8 cellular contexts compared by ENCODE assay signal in genomic region chr3:157159037-157159761, GRCh38. TPM values are rescaled to one million over a fixed set of nuclear protein-coding genes. Genes with fewer than 3 reads are reported as not detected.
DNase-seq lines count a peak whose midpoint lies in the region; ATAC-seq and TF ChIP-seq lines count a peak whose summit lies in the region.

No MANE protein-coding gene starts in this region.

- peak; percentile 21; the same call in 1 of the 2 replicates for TF ChIP-seq CTCF in BE2C (IDR thresholded peaks at IDR 0.05; ENCODE audit: low read depth, low read length)
- TF ChIP-seq CTCF in OCI-LY3 (IDR thresholded peaks at IDR 0.05; ENCODE audit: low read depth, low read length) = peak; percentile 19; the same call in 1 of the 2 replicates
- peak in 1 of 6 experiments; percentile 12 for TF ChIP-seq CTCF in esophagus squamous epithelium (IDR thresholded peaks at IDR 0.05)
- TF ChIP-seq CTCF in natural killer cell (IDR thresholded peaks at IDR 0.05) = no peak

- no peaks in the 10 kb centered on the region for H3K9me3 ChIP-seq in BE2C
- H3K9me3 ChIP-seq in OCI-LY3 (ENCODE audit: insufficient read depth, low read length) = no peaks in the 10 kb centered on the region
- H3K9me3 ChIP-seq in esophagus squamous epithelium = no peaks in the 10 kb centered on the region

- H3K9ac ChIP-seq in OCI-LY3 (ENCODE audit: low read length) = peak overlapping the region; percentile 97

- intact Hi-C loops in esophagus squamous epithelium (cut with DNase I) = no loop called here
- intact Hi-C loops in natural killer cell (cut with micrococcal nuclease) = no loop called here

- H3K9me3 Mint-ChIP-seq in natural killer cell = no peaks in the 10 kb centered on the region

- H3K4me3 Mint-ChIP-seq in natural killer cell = peak overlapping the region; percentile 95

- no peaks in the 10 kb centered on the region for H3K27me3 ChIP-seq in BE2C
- no peaks in the 10 kb centered on the region for H3K27me3 ChIP-seq in OCI-LY3 (ENCODE audit: low read depth, low read length)
- no peaks in the 10 kb centered on the region for H3K27me3 ChIP-seq in esophagus squamous epithelium

- peaks cover 46% of the 10 kb centered on the region for H3K36me3 Mint-ChIP-seq in natural killer cell

- peak in 1 of 4 donors; percentile 27 for TF ChIP-seq POLR2A in esophagus squamous epithelium (IDR thresholded peaks at IDR 0.05)

- H2AFZ ChIP-seq in OCI-LY3 (ENCODE audit: low read depth, low read length) = no peak overlapping the region

- H3K27me3 Mint-ChIP-seq in natural killer cell (ENCODE audit: low read depth in 2 of 2) = no peaks in the 10 kb centered on the region

- peaks cover 51% of the 10 kb centered on the region for H4K20me1 ChIP-seq in OCI-LY3 (ENCODE audit: insufficient read depth, low read length)

- H3K27ac ChIP-seq in OCI-LY3 (ENCODE audit: low read length) = peak overlapping the region; percentile 93
- peak overlapping the region; percentile 98 to 100 (median 100) for H3K27ac ChIP-seq in esophagus squamous epithelium

- H3K4me1 Mint-ChIP-seq in natural killer cell = peaks cover 64 to 70% of the 10 kb centered on the region in 2 donors

- peak; percentile 34 for ATAC-seq in GM19328 (IDR thresholded peaks at IDR 0.05; ENCODE audit: unreplicated experiment)
- peak; percentile 46 for ATAC-seq in HG03460 (IDR thresholded peaks at IDR 0.05; ENCODE audit: unreplicated experiment)
- ATAC-seq in natural killer cell = peak; percentile 46 to 67 (median 52)

- peak; percentile 76 for DNase-seq in BE2C
- DNase-seq in activated T-cell treated with anti-CD3 and anti-CD28 coated beads, Interleukin-2, amount 50 U/mL, for 1 hour = peak; percentile 81
- no peak for DNase-seq in esophagus squamous epithelium (lab: John Stamatoyannopoulos, UW)
- DNase-seq in natural killer cell = peak; percentile 73
- DNase-seq in stimulated activated naive CD4-positive, alpha-beta T cell treated with Interleukin-2 at 50 U/mL for 16 hours (lab: John Stamatoyannopoulos, UW) = peak; percentile 80

- H3K4me2 ChIP-seq in OCI-LY3 (ENCODE audit: low read length) = peak overlapping the region; percentile 96

- peaks cover 11% of the 10 kb centered on the region for H3K4me1 ChIP-seq in BE2C
- peaks cover 51% of the 10 kb centered on the region for H3K4me1 ChIP-seq in OCI-LY3 (ENCODE audit: low read length)
- H3K4me1 ChIP-seq in esophagus squamous epithelium = peaks cover 32 to 60% (median 53%) of the 10 kb centered on the region in 3 donors

- peaks cover 56% of the 10 kb centered on the region for H3K36me3 ChIP-seq in BE2C
- H3K36me3 ChIP-seq in OCI-LY3 (replicated peaks; ENCODE audit: low read depth, low read length) = peaks cover 49% of the 10 kb centered on the region
- H3K36me3 ChIP-seq in esophagus squamous epithelium = peaks cover 8 to 43% (median 9%) of the 10 kb centered on the region in 3 donors

- 0 to 2% methylated on average over 11 to 26 of the region's 46 CpGs for WGBS in esophagus squamous epithelium, 2 donors

- H3K27ac Mint-ChIP-seq in natural killer cell = peak overlapping the region; percentile 97 to 99

- peaks cover 58% of the 10 kb centered on the region for H3K79me2 ChIP-seq in OCI-LY3 (ENCODE audit: low read length)

- peak overlapping the region; percentile 98 for H3K4me3 ChIP-seq in BE2C (ENCODE audit: low read depth, low read length)
- peak overlapping the region; percentile 87 for H3K4me3 ChIP-seq in OCI-LY3 (ENCODE audit: low read length)
- peak overlapping the region; percentile 78 to 97 (median 87) for H3K4me3 ChIP-seq in esophagus squamous epithelium

RNA-seq across cellular contexts. Expression of gene CCNL1, which starts 0.7 kb away (rescaled TPM):
- 76.2 TPM for polyA plus RNA-seq in BE2C (2012; ENCODE audit: insufficient read depth, insufficient read length, low read depth)
- total RNA-seq in esophagus squamous epithelium = 100 to 1,000 TPM in 2 of 4 donors, 10 to 100 TPM in 2; 51.0 to 185 (median 121) TPM
- total RNA-seq in natural killer cell = 1,000 to 10,000 TPM; 1,104 to 1,331 (median 1,220) TPM

Comparison
In these comparisons a context has a peak if more than half of its experiments do, and no peak if none do; other contexts are left out.
1. RNA of gene CCNL1, which starts 0.7 kb away (total RNA-seq): 1,104 to 1,331 TPM in natural killer cell; 51.0 to 185 TPM in esophagus squamous epithelium; every median in the first group is over 4 times any median in the second.
2. Peak in every context shown above with its lines, with median percentiles within 50 percentile points of each other: H3K4me3 ChIP-seq and ATAC-seq.